23 cellular contexts compared by ENCODE assay signal in the genomic region with DNA sequence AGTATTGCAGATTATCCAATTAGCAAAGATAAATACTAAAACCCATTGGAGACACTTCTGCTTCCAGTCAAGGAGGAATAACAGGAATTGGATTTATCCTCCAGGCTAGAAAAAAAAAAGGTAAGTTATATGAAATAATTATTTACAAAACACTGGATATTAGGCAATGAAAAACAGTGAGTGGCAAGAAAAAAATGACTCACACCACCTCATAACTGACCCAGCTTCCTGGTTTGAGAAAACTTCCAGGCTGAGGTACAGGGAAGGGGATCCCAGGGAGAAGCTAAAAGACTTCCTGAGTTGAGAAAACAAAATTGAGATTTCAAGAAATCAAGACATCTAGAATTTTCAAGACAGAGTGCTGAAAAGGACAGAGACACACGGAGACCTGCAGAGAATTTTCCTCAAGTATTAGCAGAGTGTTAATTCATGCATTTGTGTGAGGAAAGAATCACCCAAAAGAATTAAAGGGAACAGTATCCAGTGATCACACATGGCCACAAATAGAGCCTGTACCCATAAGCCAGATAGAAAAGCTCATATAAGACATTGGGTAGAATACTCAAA. TPM values are rescaled to one million over a fixed set of nuclear protein-coding genes. Genes with fewer than 3 reads are reported as not detected.
DNase-seq lines count a peak whose midpoint lies in the region; ATAC-seq, FAIRE-seq and TF ChIP-seq lines count a peak whose summit lies in the region.
"Had no signal": no experiment of that assay in that cellular context is flagged by ENCODE, and none has a peak within 500 bp of the region (broad histone marks: within the 10 kb centered on the region; RNA-seq: fewer than 3 reads in every experiment).

No MANE protein-coding gene starts in this region.

- TF ChIP-seq POLR2A in HepG2 (IDR thresholded peaks at IDR 0.05; ENCODE audit: insufficient read depth in 1 of 2, low read depth in 2 of 2, low read length in 2 of 2) = no peak

- H3K79me2 ChIP-seq in HepG2 (ENCODE audit: insufficient read depth, low read length) = no peaks in the 10 kb centered on the region

- no peak overlapping the region for H3K4me2 ChIP-seq in HepG2 (ENCODE audit: low read depth, low read length)

- CTCF ChIA-PET in HepG2 (lab: Yijun Ruan, JAX; ENCODE audit: low intra/inter-chr PET ratio, low total read pairs) = no interaction called here

- no peak overlapping the region for H3K27ac Mint-ChIP-seq in chondrocyte (ENCODE audit: unreplicated experiment)
- H3K27ac Mint-ChIP-seq: CD4-positive, alpha-beta T cell had no signal

- DNase-seq in HepG2 (ENCODE audit: low spot score) (no peak), RWPE2 (ENCODE audit: low spot score) (no peak), fibroblast of mammary gland (ENCODE audit: low read depth) (peak; percentile 7), chondrocyte (ENCODE audit: low spot score) (no peak), NCI-H2081 (lab: John Stamatoyannopoulos, UW) (no peak), DMS153 (lab: John Stamatoyannopoulos, UW) (no peak), RPMI8226 (no peak)
- DNase-seq: BE2C; CD4-positive, alpha-beta T cell; DMS79; NCI-H1105 treated with DMSO at 0.1 percent for 48 hours; NCI-H1694; NCI-H2107; NCI-H2227 treated with DMSO at 0.1 percent for 48 hours; NCI-H510A treated with DMSO at 0.1 percent for 48 hours; NCI-H774; OCI-M1; SJCRH30 had no signal

- no peaks in the 10 kb centered on the region for H3K9me3 ChIP-seq in liver (ENCODE audit: control insufficient read depth in 4 of 4, low read length in 3 of 4)
- no peaks in the 10 kb centered on the region for H3K9me3 ChIP-seq in HepG2 (ENCODE audit: low read length)
- H3K9me3 ChIP-seq in RWPE2 (ENCODE audit: severe bottlenecking) = no peaks in the 10 kb centered on the region
- H3K9me3 ChIP-seq: BE2C, SJCRH30 had no signal

- peaks cover 13 to 71% (median 27%) of the 10 kb centered on the region in 4 donors for H3K4me1 ChIP-seq in liver (ENCODE audit: control insufficient read depth in 4 of 4, insufficient read depth in 4 of 4, low read length in 3 of 4)
- peaks cover 8% of the 10 kb centered on the region for H3K4me1 ChIP-seq in HepG2 (ENCODE audit: insufficient read depth, low read length)
- H3K4me1 ChIP-seq in RWPE2 (ENCODE audit: insufficient read depth, poor library complexity, severe bottlenecking) = peaks cover 16% of the 10 kb centered on the region
- H3K4me1 ChIP-seq: BE2C, SJCRH30 had no signal

- H3K36me3 ChIP-seq in liver (ENCODE audit: control insufficient read depth in 4 of 4, insufficient read depth in 3 of 4, low read depth in 1 of 4, low read length in 3 of 4) (no peaks in the 10 kb centered on the region), HepG2 (replicated peaks in 1 of 2; ENCODE audit: control insufficient read depth in 1 of 2, insufficient read depth in 2 of 2, low read length in 2 of 2) (no peaks in the 10 kb centered on the region), RWPE2 (ENCODE audit: low read depth) (no peaks in the 10 kb centered on the region)
- H3K36me3 ChIP-seq: BE2C, SJCRH30 had no signal

- TF ChIP-seq EP300 in HepG2 (IDR thresholded peaks at IDR 0.05; ENCODE audit: low read depth in 2 of 2, low read length in 2 of 2) (no peak), HepG2 (CRISPR knock-in tag; IDR thresholded peaks at IDR 0.05; ENCODE audit: borderline replicate concordance) (no peak)

- no peak for FAIRE-seq in HepG2 (lab: Jason Lieb, UNC)
- FAIRE-seq: K562 had no signal

- H3K9ac ChIP-seq in liver (ENCODE audit: low read depth in 1 of 2, low read length in 2 of 2) = no peak overlapping the region
- no peak overlapping the region for H3K9ac ChIP-seq in HepG2 (ENCODE audit: insufficient read depth, low read depth, low read length)

- H3K27ac ChIP-seq in liver (ENCODE audit: low read depth in 1 of 2, low read length in 2 of 2) (peak overlapping the region; percentile 93 to 94), HepG2 (ENCODE audit: extremely low read length, insufficient read depth, low read length) (no peak overlapping the region), RWPE2 (ENCODE audit: poor library complexity, severe bottlenecking) (no peak overlapping the region)
- H3K27ac ChIP-seq: HL-60, SJCRH30 had no signal

- no peaks in the 10 kb centered on the region for H3K9me3 Mint-ChIP-seq in chondrocyte (ENCODE audit: low read depth)
- H3K9me3 Mint-ChIP-seq: CD4-positive, alpha-beta T cell had no signal

- no peak overlapping the region for H2AFZ ChIP-seq in HepG2 (ENCODE audit: low read length)

- 77% methylated on average over 1 of the region's 1 CpG for WGBS in liver
- 5% methylated on average over 1 of the region's 1 CpG for WGBS in HepG2 (ENCODE audit: low lambda C conversion rate)

- no peaks in the 10 kb centered on the region for H3K4me1 Mint-ChIP-seq in chondrocyte (ENCODE audit: low read depth)

- no peaks in the 10 kb centered on the region for H4K20me1 ChIP-seq in HepG2 (ENCODE audit: insufficient read depth, low read length)

- H3K27me3 ChIP-seq in liver (ENCODE audit: control insufficient read depth in 4 of 4, insufficient read depth in 4 of 4, low read length in 3 of 4) = no peaks in the 10 kb centered on the region
- H3K27me3 ChIP-seq in HepG2 (ENCODE audit: control insufficient read depth in 1 of 2, insufficient read depth in 2 of 2, low read length in 2 of 2) = no peaks in the 10 kb centered on the region
- no peaks in the 10 kb centered on the region for H3K27me3 ChIP-seq in RWPE2 (ENCODE audit: insufficient read depth, poor library complexity, severe bottlenecking)
- H3K27me3 ChIP-seq: BE2C had no signal

- no peak overlapping the region for H3K4me3 Mint-ChIP-seq in chondrocyte (ENCODE audit: unreplicated experiment)
- H3K4me3 Mint-ChIP-seq: CD4-positive, alpha-beta T cell had no signal

- ATAC-seq in HepG2 (no peak), RWPE2 (ENCODE audit: low read depth) (peak; percentile 63)
- ATAC-seq: K562 had no signal

- intact Hi-C loops in HepG2 (cut with micrococcal nuclease; ENCODE audit: unreplicated experiment) = no loop called here

- H3K36me3 Mint-ChIP-seq in chondrocyte (ENCODE audit: low read depth) = no peaks in the 10 kb centered on the region

- POLR2A ChIA-PET in HepG2 (lab: Yijun Ruan, JAX) = no interaction called here

- TF ChIP-seq RAD21 in liver (IDR thresholded peaks at IDR 0.05) (no peak), HepG2 (CRISPR knock-in tag; IDR thresholded peaks at IDR 0.05) (no peak)

- no peak overlapping the region for H3K4me3 ChIP-seq in liver (ENCODE audit: low read depth in 1 of 3, low read length in 3 of 3)
- no peak overlapping the region for H3K4me3 ChIP-seq in HepG2 (replicated peaks in 1 of 3; ENCODE audit: insufficient read depth in 1 of 3, low read depth in 2 of 3, low read length in 3 of 3)
- H3K4me3 ChIP-seq in RWPE2 (ENCODE audit: severe bottlenecking) = no peak overlapping the region
- H3K4me3 ChIP-seq in fibroblast of mammary gland (ENCODE audit: control insufficient read depth, low read depth, low read length) = no peak overlapping the region
- H3K4me3 ChIP-seq: K562, SJCRH30 had no signal

- peaks cover 18% of the 10 kb centered on the region for H3K27me3 Mint-ChIP-seq in chondrocyte (ENCODE audit: low read depth)

- in situ Hi-C loops in HepG2 (cut with HindIII; ENCODE audit: extremely low pct_ligation_motif_present, low pct_unique_long_range_greater_than_20kb) = no loop called here

- TF ChIP-seq CTCF in liver (IDR thresholded peaks at IDR 0.05; ENCODE audit: low read depth, low read length, missing input control) = no peak
- TF ChIP-seq CTCF in HepG2 (CRISPR knock-in tag; IDR thresholded peaks at IDR 0.05) = no peak
- TF ChIP-seq CTCF in RWPE2 (IDR thresholded peaks at IDR 0.05; ENCODE audit: poor library complexity, severe bottlenecking) = no peak
- TF ChIP-seq CTCF in fibroblast of mammary gland (conservative IDR thresholded peaks at IDR 0.05; ENCODE audit: control insufficient read depth, insufficient read depth, low read depth, low read length) = no peak
- TF ChIP-seq CTCF in chondrocyte (IDR thresholded peaks at IDR 0.05) = no peak

- BruUV-seq in HepG2 (replicated peaks; lab: Mats Ljungman, UMichigan) = no TSS peak

TF ChIP-seq in liver, 16 proteins besides CTCF, POLR2A, EP300 and RAD21 (continues in another document):
- TF ChIP-seq RXRA (IDR thresholded peaks at IDR 0.05) (no peak), GABPA (IDR thresholded peaks at IDR 0.05 in 1 of 2, conservative IDR thresholded peaks at IDR 0.05 in 1 of 2) (no peak), JUND (IDR thresholded peaks at IDR 0.05) (peak in 1 of 2 donors; percentile 9), HNF4G (IDR thresholded peaks at IDR 0.05) (no peak), TAF1 (conservative IDR thresholded peaks at IDR 0.05) (no peak)

RNA-seq across cellular contexts. Expression of a gene that starts 17.4 kb away (rescaled TPM):
- total RNA-seq in liver = 10 to 100 TPM in 1 of 2 donors, not detected in 1; 23.3 TPM
- polyA plus RNA-seq in liver = 1 to 10 TPM; 2.3 to 2.9 TPM
- total RNA-seq in HepG2 (2016; rRNA removed; fragmentation: Illumina TruSeq; extraction: Trizol) = not detected in 2 replicates
- total RNA-seq in HepG2 (2016; cell fraction: cytosol; rRNA removed; fragmentation: Illumina TruSeq; extraction: Trizol; ENCODE audit: low read depth) = not detected in 2 replicates
- not detected in 2 replicates for total RNA-seq in HepG2 (2016; cell fraction: insoluble cytoplasmic fraction; rRNA removed; fragmentation: Illumina TruSeq; extraction: Trizol)
- not detected in 2 replicates for total RNA-seq in HepG2 (2016; cell fraction: membrane; rRNA removed; fragmentation: Illumina TruSeq; extraction: Trizol)
- not detected in 2 replicates for total RNA-seq in HepG2 (2016; cell fraction: nucleus; rRNA removed; fragmentation: Illumina TruSeq; extraction: Trizol)
- 0.01 and 0.04 TPM in 2 replicates for polyA plus RNA-seq in HepG2 (2011; rRNA removed)
- 0.01 TPM in 1 of 2 replicates, not detected in the other for polyA plus RNA-seq in HepG2 (2011; cell fraction: cytosol; rRNA removed)
- polyA plus RNA-seq in HepG2 (2011; cell fraction: nucleus; rRNA removed) = 0.06 and 0.07 TPM in 2 replicates
- polyA plus RNA-seq in HepG2 (2012) = 0.04 TPM in 1 of 2 replicates, not detected in the other
- polyA plus RNA-seq in HepG2 (2016; cell fraction: cytosol; fragmentation: Illumina TruSeq; extraction: Trizol; ENCODE audit: low read depth) = not detected in 2 replicates
- polyA plus RNA-seq in HepG2 (2016; cell fraction: insoluble cytoplasmic fraction; fragmentation: Illumina TruSeq; extraction: Trizol; ENCODE audit: low read depth) = 0.04 TPM in 1 of 2 replicates, not detected in the other
- polyA plus RNA-seq in HepG2 (2016; cell fraction: membrane; fragmentation: Illumina TruSeq; extraction: Trizol; ENCODE audit: low read depth) = 0.03 TPM in 1 of 2 replicates, not detected in the other
- polyA plus RNA-seq in HepG2 (2016; cell fraction: nucleus; fragmentation: Illumina TruSeq; extraction: Trizol; ENCODE audit: insufficient read depth, low read depth) = not detected in 2 replicates
- 0.02 TPM in 1 of 2 replicates, not detected in the other for polyA minus RNA-seq in HepG2 (2011; rRNA and poly(A)+ RNA removed; ENCODE audit: low replicate concordance)
- not detected in 2 replicates for polyA minus RNA-seq in HepG2 (2011; cell fraction: cytosol; rRNA and poly(A)+ RNA removed)
- polyA minus RNA-seq in HepG2 (2011; cell fraction: nucleus; rRNA and poly(A)+ RNA removed) = 0.13 TPM in 1 of 2 replicates, not detected in the other
- total RNA-seq in chondrocyte = not detected in 3 replicates
- total RNA-seq: A172; CD4-positive, alpha-beta T cell; H4; K562 had no signal

Comparison
In these comparisons a context has a peak if more than half of its experiments do, and no peak if none do; other contexts are left out.
1. H3K27ac ChIP-seq: peak in liver (2 of 2); none in HepG2 (single experiment) and RWPE2 (single experiment).